Comparison of ENCODE assay signal across 18 cellular contexts in the genomic region with DNA sequence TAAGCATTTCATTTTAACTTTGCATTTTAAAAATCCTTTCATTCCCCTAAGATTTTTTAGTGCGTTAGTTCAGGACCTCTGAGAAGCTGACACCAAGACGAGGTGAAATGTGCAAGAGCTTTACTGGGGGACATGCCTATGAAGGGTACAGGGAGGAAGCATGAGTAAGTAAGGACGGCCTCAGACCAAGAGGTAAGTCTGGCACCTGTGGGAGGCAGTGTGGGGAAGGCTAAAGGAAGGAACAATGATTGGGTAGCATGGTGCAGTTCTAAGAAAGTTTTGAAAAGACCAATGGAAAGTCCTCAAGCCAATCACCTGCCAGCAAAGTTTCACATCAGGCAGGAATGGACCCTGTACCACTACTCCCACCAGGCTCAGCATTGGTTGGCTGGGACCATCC.
"Had no signal": no experiment of that assay in that cellular context is flagged by ENCODE, and none has a peak within 500 bp of the region (broad histone marks: within the 10 kb centered on the region; RNA-seq: fewer than 3 reads in every experiment).

No MANE protein-coding gene starts in this region.

- H3K36me3 ChIP-seq: esophagus squamous epithelium, gastroesophageal sphincter, spleen had no signal

- H3K27me3 Mint-ChIP-seq: type B pancreatic cell had no signal

- ATAC-seq: gastroesophageal sphincter; left colon; mucosa of descending colon; naive thymus-derived CD8-positive, alpha-beta T cell; sciatic nerve had no signal

- H3K4me3 ChIP-seq: esophagus squamous epithelium, gastroesophageal sphincter, mucosa of descending colon, spleen had no signal

- H3K4me1 ChIP-seq: esophagus squamous epithelium, gastroesophageal sphincter, spleen had no signal

- H3K36me3 Mint-ChIP-seq: naive thymus-derived CD8-positive, alpha-beta T cell; type B pancreatic cell had no signal

- DNase-seq: cortex of kidney; effector memory CD4-positive, alpha-beta T cell; esophagus squamous epithelium; foreskin fibroblast; glutamatergic neuron; left colon; mucosa of descending colon; naive thymus-derived CD8-positive, alpha-beta T cell; posterior cingulate gyrus; spleen; stimulated activated CD4-positive, alpha-beta T cell treated with anti-CD3 and anti-CD28 coated beads, Interleukin-15, amount 100 ng/mL, for 24 hours; stimulated activated CD4-positive, alpha-beta T cell treated with anti-CD3 and anti-CD28 coated beads, Interleukin-1b, Interleukin-23, amount 100 ng/mL, for 48 hours; stimulated activated CD4-positive, alpha-beta T cell treated with anti-CD3 and anti-CD28 coated beads, Interleukin-4, amount 100 ng/mL, for 4 hours; stimulated activated naive CD4-positive, alpha-beta T cell treated with Interleukin-2 at 50 U/mL for 16 hours had no signal

- H3K4me3 Mint-ChIP-seq: naive thymus-derived CD8-positive, alpha-beta T cell; type B pancreatic cell had no signal

- H3K9me3 Mint-ChIP-seq: type B pancreatic cell had no signal

- H3K27ac Mint-ChIP-seq: naive thymus-derived CD8-positive, alpha-beta T cell; type B pancreatic cell had no signal

- H3K9me3 ChIP-seq: esophagus squamous epithelium, gastroesophageal sphincter, mucosa of descending colon, spleen had no signal

- H3K27ac ChIP-seq: epithelial cell of prostate, esophagus squamous epithelium, gastroesophageal sphincter, spleen had no signal

- H3K27me3 ChIP-seq: esophagus squamous epithelium, gastroesophageal sphincter, spleen had no signal
